ENCODE assay signal across 8 cellular contexts in the genomic region with DNA sequence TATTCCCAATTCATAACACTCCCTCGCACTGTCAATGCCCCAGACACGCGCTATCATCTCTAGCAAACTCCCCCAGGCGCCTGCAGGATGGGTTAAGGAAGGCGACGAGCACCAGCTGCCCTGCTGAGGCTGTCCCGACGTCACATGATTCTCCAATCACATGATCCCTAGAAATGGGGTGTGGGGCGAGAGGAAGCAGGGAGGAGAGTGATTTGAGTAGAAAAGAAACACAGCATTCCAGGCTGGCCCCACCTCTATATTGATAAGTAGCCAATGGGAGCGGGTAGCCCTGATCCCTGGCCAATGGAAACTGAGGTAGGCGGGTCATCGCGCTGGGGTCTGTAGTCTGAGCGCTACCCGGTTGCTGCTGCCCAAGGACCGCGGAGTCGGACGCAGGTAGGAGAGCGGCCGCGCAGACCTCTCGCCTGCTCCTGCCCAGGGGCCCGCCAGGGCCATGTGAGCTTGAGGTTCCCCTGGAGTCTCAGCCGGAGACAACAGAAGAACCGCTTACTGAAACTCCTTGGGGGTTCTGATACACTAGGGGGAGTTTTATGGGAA. TPM values are rescaled to one million over a fixed set of nuclear protein-coding genes. Genes with fewer than 3 reads are reported as not detected.
DNase-seq lines count a peak whose midpoint lies in the region; ATAC-seq and TF ChIP-seq lines count a peak whose summit lies in the region.

A gene (plus strand): TSS at position 364 of the 558 bp plus-strand sequence. CDS start 3,863 bp downstream, outside the sequence.

- H3K4me1 ChIP-seq in fibroblast of lung (ENCODE audit: control insufficient read depth, extremely low read depth, insufficient read depth, low read length): no peaks in the 10 kb centered on the region
- peaks cover 6% of the 10 kb centered on the region in 2 donors for H3K4me1 ChIP-seq in naive thymus-derived CD4-positive, alpha-beta T cell (ENCODE audit: control insufficient read depth in 2 of 2, insufficient read depth in 2 of 2, low read length in 2 of 2)

- H3K27me3 ChIP-seq in fibroblast of lung (ENCODE audit: control insufficient read depth, insufficient read depth, low read length): no peaks in the 10 kb centered on the region
- H3K27me3 ChIP-seq in naive thymus-derived CD4-positive, alpha-beta T cell (ENCODE audit: control insufficient read depth in 2 of 2, insufficient read depth in 2 of 2, low read length in 2 of 2): no peaks in the 10 kb centered on the region

- H3K9me3 ChIP-seq in fibroblast of lung (ENCODE audit: control insufficient read depth, insufficient read depth, low read depth, low read length): no peaks in the 10 kb centered on the region
- H3K9me3 ChIP-seq in naive thymus-derived CD4-positive, alpha-beta T cell (ENCODE audit: control insufficient read depth in 2 of 3, low read length in 3 of 3): no peaks in the 10 kb centered on the region

- ATAC-seq in GM21576 (IDR thresholded peaks at IDR 0.05; ENCODE audit: unreplicated experiment): peak; percentile 53
- peak; percentile 99 for ATAC-seq in activated T-helper 17 cell treated with anti-CD3 and anti-CD28 coated beads, Interleukin-2, amount 50 U/mL, for 72 hours (replicated peaks)
- ATAC-seq in naive thymus-derived CD4-positive, alpha-beta T cell: peak; percentile 96
- ATAC-seq in stimulated activated naive B cell treated with anti-CD40 and anti-IgM and Interleukin-4, amounts not matched to agents 10 μg/mL and 1 μg/mL and 100 μg/mL, for 72 hours (replicated peaks): peak; percentile 59 to 68

- no peaks in the 10 kb centered on the region for H4K20me1 ChIP-seq in fibroblast of lung (ENCODE audit: control insufficient read depth, extremely low read depth, insufficient read depth, low read length)

- peak within 1 kb of the TSS; percentile 94 for H3K4me2 ChIP-seq in fibroblast of lung (ENCODE audit: extremely low read depth, insufficient read depth, low read length)

- TF ChIP-seq CTCF in RWPE1 (conservative IDR thresholded peaks at IDR 0.05; ENCODE audit: low read depth) (no peak), fibroblast of lung (conservative IDR thresholded peaks at IDR 0.05 in 1 of 2, IDR thresholded peaks at IDR 0.05 in 1 of 2; ENCODE audit: low read depth in 1 of 2, low read length in 2 of 2) (peak in 1 of 2 donors; percentile 1)

- peaks cover 10% of the 10 kb centered on the region for H3K4me1 Mint-ChIP-seq in activated T-helper 17 cell treated with anti-CD3 and anti-CD28 coated beads, Interleukin-2, amount 50 U/mL, for 72 hours
- peaks cover 8 to 28% (median 19%) of the 10 kb centered on the region in 7 donors for H3K4me1 Mint-ChIP-seq in naive thymus-derived CD4-positive, alpha-beta T cell
- peaks cover 36 to 61% of the 10 kb centered on the region in 2 donors for H3K4me1 Mint-ChIP-seq in stimulated activated naive B cell treated with anti-CD40 and anti-IgM and Interleukin-4, amounts not matched to agents 10 μg/mL and 1 μg/mL and 100 μg/mL, for 72 hours

- H3K79me2 ChIP-seq in fibroblast of lung (ENCODE audit: control insufficient read depth, insufficient read depth, low read length): peaks cover 7% of the 10 kb centered on the region

- peaks cover 3% of the 10 kb centered on the region for H3K36me3 ChIP-seq in fibroblast of lung (ENCODE audit: control insufficient read depth, insufficient read depth, low read length)
- no peaks in the 10 kb centered on the region for H3K36me3 ChIP-seq in naive thymus-derived CD4-positive, alpha-beta T cell (ENCODE audit: control insufficient read depth in 2 of 3, insufficient read depth in 3 of 3, low read length in 3 of 3)

- no peaks in the 10 kb centered on the region for H3K9me3 Mint-ChIP-seq in activated T-helper 17 cell treated with anti-CD3 and anti-CD28 coated beads, Interleukin-2, amount 50 U/mL, for 72 hours
- no peaks in the 10 kb centered on the region for H3K9me3 Mint-ChIP-seq in naive thymus-derived CD4-positive, alpha-beta T cell
- H3K9me3 Mint-ChIP-seq in stimulated activated naive B cell treated with anti-CD40 and anti-IgM and Interleukin-4, amounts not matched to agents 10 μg/mL and 1 μg/mL and 100 μg/mL, for 72 hours: peaks cover 0 to 2% of the 10 kb centered on the region in 2 donors

- no peaks in the 10 kb centered on the region for H3K27me3 Mint-ChIP-seq in activated T-helper 17 cell treated with anti-CD3 and anti-CD28 coated beads, Interleukin-2, amount 50 U/mL, for 72 hours
- peaks cover 0 to 21% (median 7%) of the 10 kb centered on the region in 5 donors for H3K27me3 Mint-ChIP-seq in naive thymus-derived CD4-positive, alpha-beta T cell
- peaks cover 0 to 18% of the 10 kb centered on the region in 2 donors for H3K27me3 Mint-ChIP-seq in stimulated activated naive B cell treated with anti-CD40 and anti-IgM and Interleukin-4, amounts not matched to agents 10 μg/mL and 1 μg/mL and 100 μg/mL, for 72 hours

- H3K27ac Mint-ChIP-seq in activated T-helper 17 cell treated with anti-CD3 and anti-CD28 coated beads, Interleukin-2, amount 50 U/mL, for 72 hours: peak within 1 kb of the TSS; percentile 82
- H3K27ac Mint-ChIP-seq in naive thymus-derived CD4-positive, alpha-beta T cell: peak within 1 kb of the TSS; percentile 42 to 88 (median 79)
- H3K27ac Mint-ChIP-seq in stimulated activated naive B cell treated with anti-CD40 and anti-IgM and Interleukin-4, amounts not matched to agents 10 μg/mL and 1 μg/mL and 100 μg/mL, for 72 hours: peak within 1 kb of the TSS; percentile 95

- intact Hi-C loops in naive thymus-derived CD4-positive, alpha-beta T cell (cut with micrococcal nuclease): loop anchor here (1.0 to 5.0 kb wide), 11 partner anchors 14 to 273 kb away; a partner anchor contains a TSS

- H3K4me3 ChIP-seq in fibroblast of lung (replicated peaks in 1 of 4; ENCODE audit: control extremely low read depth in 1 of 4, insufficient read depth in 1 of 4, low read depth in 3 of 4, low read length in 4 of 4): peak within 1 kb of the TSS; percentile 96 to 98 (median 97)
- H3K4me3 ChIP-seq in naive thymus-derived CD4-positive, alpha-beta T cell (ENCODE audit: low read length): peak within 1 kb of the TSS; percentile 88

- peak within 1 kb of the TSS; percentile 65 for H2AFZ ChIP-seq in fibroblast of lung (ENCODE audit: low read length)

- CTCF ChIA-PET in RWPE1 (lab: Yijun Ruan, JAX): interaction anchor here (0.5 to 1.3 kb wide), 11 partner anchors 11 to 300 kb away, joined by 3 to 5 read pairs (median 3); no protein-coding TSS in a partner anchor
- CTCF ChIA-PET in naive thymus-derived CD4-positive, alpha-beta T cell (lab: Charles Lee): interaction anchor here (0.7 to 2.8 kb wide), 10 partner anchors 12 to 222 kb away, joined by 3 to 29 read pairs (median 4); a partner anchor contains a TSS

- H3K36me3 Mint-ChIP-seq in activated T-helper 17 cell treated with anti-CD3 and anti-CD28 coated beads, Interleukin-2, amount 50 U/mL, for 72 hours (ENCODE audit: low read depth): no peaks in the 10 kb centered on the region
- H3K36me3 Mint-ChIP-seq in naive thymus-derived CD4-positive, alpha-beta T cell: no peaks in the 10 kb centered on the region
- peaks cover 13 to 22% of the 10 kb centered on the region in 2 donors for H3K36me3 Mint-ChIP-seq in stimulated activated naive B cell treated with anti-CD40 and anti-IgM and Interleukin-4, amounts not matched to agents 10 μg/mL and 1 μg/mL and 100 μg/mL, for 72 hours

- peak; percentile 99 for DNase-seq in DMS 273 treated with DMSO at 0.1 percent for 48 hours (lab: John Stamatoyannopoulos, UW)
- DNase-seq in Kasumi-1 (lab: John Stamatoyannopoulos, UW): peak; percentile 97 to 98
- DNase-seq in RWPE1 (ENCODE audit: low spot score): peak; percentile 99
- peak; percentile 99 to 100 for DNase-seq in fibroblast of lung (ENCODE audit: low read depth in 2 of 2)
- peak; percentile 67 to 85 (median 81) for DNase-seq in naive thymus-derived CD4-positive, alpha-beta T cell
- DNase-seq in stimulated activated naive B cell treated with anti-CD40 and anti-IgM and Interleukin-4, amounts not matched to agents 10 μg/mL and 1 μg/mL and 100 μg/mL, for 72 hours: peak; percentile 87

- peak within 1 kb of the TSS; percentile 92 for H3K27ac ChIP-seq in RWPE1
- H3K27ac ChIP-seq in fibroblast of lung (ENCODE audit: insufficient read depth, low read length): peak within 1 kb of the TSS; percentile 64
- peak within 1 kb of the TSS; percentile 71 for H3K27ac ChIP-seq in naive thymus-derived CD4-positive, alpha-beta T cell (ENCODE audit: low read depth, low read length)

- H3K9ac ChIP-seq in fibroblast of lung (ENCODE audit: insufficient read depth, low read length): peak within 1 kb of the TSS; percentile 77

- peak within 1 kb of the TSS; percentile 86 for H3K4me3 Mint-ChIP-seq in activated T-helper 17 cell treated with anti-CD3 and anti-CD28 coated beads, Interleukin-2, amount 50 U/mL, for 72 hours
- peak within 1 kb of the TSS; percentile 88 to 96 (median 93) for H3K4me3 Mint-ChIP-seq in naive thymus-derived CD4-positive, alpha-beta T cell
- H3K4me3 Mint-ChIP-seq in stimulated activated naive B cell treated with anti-CD40 and anti-IgM and Interleukin-4, amounts not matched to agents 10 μg/mL and 1 μg/mL and 100 μg/mL, for 72 hours: peak within 1 kb of the TSS; percentile 88 to 92

- POLR2A ChIA-PET in RWPE1 (lab: Yijun Ruan, JAX; ENCODE audit: low non-redundant PET): no interaction called here
- POLR2A ChIA-PET in naive thymus-derived CD4-positive, alpha-beta T cell (lab: Charles Lee): interaction anchor here (0.7 to 1.8 kb wide), 13 partner anchors 9 to 282 kb away, joined by 3 to 7 read pairs (median 3); a partner anchor contains a TSS

RNA-seq across cellular contexts. Expression of the gene that starts here (rescaled TPM):
- total RNA-seq in activated T-helper 17 cell treated with anti-CD3 and anti-CD28 coated beads, Interleukin-2, amount 50 U/mL, for 72 hours: 10 to 100 TPM; 48.5 to 54.5 TPM
- 315 and 448 TPM in 2 replicates for total RNA-seq in fibroblast of lung
- 146 and 151 TPM in 2 replicates for polyA plus RNA-seq in fibroblast of lung
- 262 and 290 TPM in 2 replicates for polyA plus RNA-seq in fibroblast of lung (2012)
- polyA minus RNA-seq in fibroblast of lung (ENCODE audit: low replicate concordance): 305 and 324 TPM in 2 replicates
- total RNA-seq in naive thymus-derived CD4-positive, alpha-beta T cell: 100 to 1,000 TPM in 1 of 5 experiments, 10 to 100 TPM in 4; 49.5 to 374 (median 52.2) TPM
- polyA plus RNA-seq in naive thymus-derived CD4-positive, alpha-beta T cell: 10 to 100 TPM; 52.2 to 58.7 TPM

Comparison
In these comparisons a context has a peak if more than half of its experiments do, and no peak if none do; other contexts are left out.
1. Peak in every context shown above with its lines: DNase-seq, ATAC-seq, H3K4me3 ChIP-seq and H3K27ac ChIP-seq.